ENCODE assay signal across 9 cellular contexts in the genomic region with DNA sequence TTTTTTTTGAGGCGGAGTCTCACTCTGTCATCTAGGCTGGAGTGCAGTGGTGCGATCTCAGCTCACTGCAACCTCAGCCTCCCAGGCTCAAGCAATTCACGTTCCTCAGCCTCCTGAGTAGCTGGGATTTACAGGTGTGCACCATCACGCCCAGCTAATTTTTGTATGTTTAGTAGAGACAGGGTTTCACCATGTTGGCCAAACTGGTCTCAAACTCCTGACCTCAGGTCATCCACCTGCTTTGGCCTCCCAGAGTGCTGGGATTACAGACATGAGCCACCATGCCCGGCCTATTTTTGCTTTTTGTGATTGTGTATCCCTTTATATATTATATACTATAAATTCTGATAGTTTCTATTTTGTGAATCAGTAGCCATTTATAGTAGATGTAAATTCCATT. TPM values are rescaled to one million over a fixed set of nuclear protein-coding genes. Genes with fewer than 3 reads are reported as not detected.
DNase-seq lines count a peak whose midpoint lies in the region; ATAC-seq and TF ChIP-seq lines count a peak whose summit lies in the region.
"Not testable (repeated sequence)": the region's sequence is repeated elsewhere in the genome, so short reads cannot be mapped to it uniquely, and the experiment has no call there.
"Had no signal": no experiment of that assay in that cellular context is flagged by ENCODE, and none has a peak within 500 bp of the region (broad histone marks: within the 10 kb centered on the region; RNA-seq: fewer than 3 reads in every experiment).

No MANE protein-coding gene starts in this region.

- not testable (repeated sequence) for H4K20me1 ChIP-seq in BLaER1; GM23248 (ENCODE audit: insufficient read depth)

- H3K9ac ChIP-seq in BLaER1; GM23248; endocrine pancreas (ENCODE audit: control insufficient read depth, insufficient read depth, low read length): not testable (repeated sequence)

- POLR2A ChIA-PET in T-cell (lab: Charles Lee), result not testable (repeated sequence)
- POLR2A ChIA-PET in activated CD8-positive, alpha-beta T cell treated with anti-CD3 and anti-CD28 coated beads, Interleukin-2, amount 10 ng/mL, durations not matched to agents 7 days and 5 days (lab: Charles Lee), result interaction anchor here (1.9 to 3.0 kb wide), 2 partner anchors 8 to 50 kb away, joined by 10 to 35 read pairs; partner anchors contain the start of gene SENP1
- POLR2A ChIA-PET in naive thymus-derived CD4-positive, alpha-beta T cell (lab: Charles Lee), result interaction anchor here (0.6 to 4.2 kb wide), 3 partner anchors 10 to 734 kb away, joined by 6 to 56 read pairs (median 6); no protein-coding TSS in a partner anchor

- CTCF ChIA-PET in T-cell (lab: Charles Lee), result interaction anchor here (0.6 to 1.2 kb wide), 3 partner anchors 9 to 33 kb away, joined by 3 to 7 read pairs (median 4); no protein-coding TSS in a partner anchor
- CTCF ChIA-PET in activated CD8-positive, alpha-beta T cell treated with anti-CD3 and anti-CD28 coated beads, Interleukin-2, amount 10 ng/mL, durations not matched to agents 7 days and 5 days (lab: Charles Lee), result interaction anchor here (0.7 to 1.2 kb wide), 2 partner anchors 33 to 71 kb away, joined by 3 to 4 read pairs; no protein-coding TSS in a partner anchor
- CTCF ChIA-PET in naive thymus-derived CD4-positive, alpha-beta T cell (lab: Charles Lee), result interaction anchor here (1.7 kb wide), 1 partner anchor 10 kb away, joined by 5 read pairs; no protein-coding TSS in a partner anchor

- in situ Hi-C loops in GM23248 (cut with MboI), result not testable (repeated sequence)

- not testable (repeated sequence) for H3K27me3 Mint-ChIP-seq in T-cell; activated CD8-positive, alpha-beta T cell treated with anti-CD3 and anti-CD28 coated beads, Interleukin-2, amount 10 ng/mL, durations not matched to agents 7 days and 5 days (ENCODE audit: low read depth); activated naive CD8-positive, alpha-beta T cell treated with anti-CD3 and anti-CD28 coated beads for 36 hours; naive thymus-derived CD4-positive, alpha-beta T cell

- peaks cover 37% of the 10 kb centered on the region for H3K79me2 ChIP-seq in GM23248 (ENCODE audit: insufficient read depth)

- peak overlapping the region; percentile 94 to 96 (median 95) for H3K4me3 Mint-ChIP-seq in T-cell
- peak overlapping the region; percentile 95 for H3K4me3 Mint-ChIP-seq in activated CD8-positive, alpha-beta T cell treated with anti-CD3 and anti-CD28 coated beads, Interleukin-2, amount 10 ng/mL, durations not matched to agents 7 days and 5 days
- H3K4me3 Mint-ChIP-seq in activated naive CD8-positive, alpha-beta T cell treated with anti-CD3 and anti-CD28 coated beads for 36 hours, result peak overlapping the region; percentile 94
- H3K4me3 Mint-ChIP-seq in naive thymus-derived CD4-positive, alpha-beta T cell, result peak overlapping the region in 8 of 10 donors; percentile 69 to 99 (median 96)

- not testable (repeated sequence) for H3K9me3 ChIP-seq in BLaER1; GM23248 (ENCODE audit: low read depth); endocrine pancreas (ENCODE audit: control insufficient read depth, low read length); naive thymus-derived CD4-positive, alpha-beta T cell (ENCODE audit: control insufficient read depth in 2 of 3, low read length in 3 of 3); psoas muscle

- H3K9me3 Mint-ChIP-seq in T-cell; activated CD8-positive, alpha-beta T cell treated with anti-CD3 and anti-CD28 coated beads, Interleukin-2, amount 10 ng/mL, durations not matched to agents 7 days and 5 days (ENCODE audit: insufficient read depth); activated naive CD8-positive, alpha-beta T cell treated with anti-CD3 and anti-CD28 coated beads for 36 hours; naive thymus-derived CD4-positive, alpha-beta T cell: not testable (repeated sequence)

- H3K27ac Mint-ChIP-seq in T-cell; activated CD8-positive, alpha-beta T cell treated with anti-CD3 and anti-CD28 coated beads, Interleukin-2, amount 10 ng/mL, durations not matched to agents 7 days and 5 days; activated naive CD8-positive, alpha-beta T cell treated with anti-CD3 and anti-CD28 coated beads for 36 hours: not testable (repeated sequence)
- peak overlapping the region in 7 of 9 donors; percentile 83 to 99 (median 98) for H3K27ac Mint-ChIP-seq in naive thymus-derived CD4-positive, alpha-beta T cell

- H3K4me3 ChIP-seq in BLaER1; GM23248; naive thymus-derived CD4-positive, alpha-beta T cell (ENCODE audit: low read length): not testable (repeated sequence)
- peak overlapping the region; percentile 66 for H3K4me3 ChIP-seq in endocrine pancreas (ENCODE audit: control insufficient read depth, insufficient read depth, low read length)
- H3K4me3 ChIP-seq in psoas muscle, result peak overlapping the region; percentile 87

- H3K36me3 ChIP-seq in BLaER1, result peaks cover 39% of the 10 kb centered on the region
- H3K36me3 ChIP-seq in GM23248 (ENCODE audit: low read depth); endocrine pancreas (ENCODE audit: control insufficient read depth, insufficient read depth, low read length): not testable (repeated sequence)
- H3K36me3 ChIP-seq in naive thymus-derived CD4-positive, alpha-beta T cell (ENCODE audit: control insufficient read depth in 2 of 3, insufficient read depth in 3 of 3, low read length in 3 of 3), result peaks cover 9 to 26% (median 9%) of the 10 kb centered on the region in 3 experiments
- peaks cover 2 to 33% of the 10 kb centered on the region in 2 donors for H3K36me3 ChIP-seq in psoas muscle (ENCODE audit: insufficient read depth in 1 of 2, low read depth in 1 of 2)

- H3K27me3 ChIP-seq in BLaER1; GM23248 (replicated peaks; ENCODE audit: insufficient read depth); endocrine pancreas (ENCODE audit: control insufficient read depth, insufficient read depth, low read length); naive thymus-derived CD4-positive, alpha-beta T cell (ENCODE audit: control insufficient read depth in 2 of 2, insufficient read depth in 2 of 2, low read length in 2 of 2); psoas muscle (ENCODE audit: insufficient read depth in 3 of 3, low read length in 2 of 3): not testable (repeated sequence)

- H3F3A ChIP-seq in GM23248 (ENCODE audit: insufficient read depth), result not testable (repeated sequence)

- WGBS in GM23248 (ENCODE audit: low coverage in 1 of 2, low lambda C conversion rate in 2 of 2, missing lambda C conversion rate in 2 of 2), 2 experiments, result 76 to 87% methylated on average over 5 of the region's 5 CpGs
- 56 to 69% (median 62%) methylated on average over 5 of the region's 5 CpGs for WGBS in psoas muscle, 3 donors

- ATAC-seq in T-cell (replicated peaks in 1 of 4); activated CD8-positive, alpha-beta T cell treated with anti-CD3 and anti-CD28 coated beads, Interleukin-2, amount 10 ng/mL, durations not matched to agents 7 days and 5 days; naive thymus-derived CD4-positive, alpha-beta T cell; psoas muscle: not testable (repeated sequence)

- H3K4me1 ChIP-seq in BLaER1 (peaks cover 17% of the 10 kb centered on the region), psoas muscle (peaks cover 55% of the 10 kb centered on the region)
- not testable (repeated sequence) for H3K4me1 ChIP-seq in GM23248 (ENCODE audit: insufficient read depth); endocrine pancreas (ENCODE audit: control insufficient read depth, insufficient read depth, low read length)
- peaks cover 8 to 20% of the 10 kb centered on the region in 2 donors for H3K4me1 ChIP-seq in naive thymus-derived CD4-positive, alpha-beta T cell (ENCODE audit: control insufficient read depth in 2 of 2, insufficient read depth in 2 of 2, low read length in 2 of 2)

- not testable (repeated sequence) for H2AFZ ChIP-seq in GM23248

- DNase-seq in GM23248; T-cell; activated CD8-positive, alpha-beta T cell treated with anti-CD3 and anti-CD28 coated beads, Interleukin-2, amount 10 ng/mL, durations not matched to agents 7 days and 5 days; activated naive CD8-positive, alpha-beta T cell treated with anti-CD3 and anti-CD28 coated beads for 36 hours; naive thymus-derived CD4-positive, alpha-beta T cell: not testable (repeated sequence)
- peak in 1 of 2 donors; percentile 38 for DNase-seq in psoas muscle

- H3K4me2 ChIP-seq in BLaER1 (peak overlapping the region; percentile 95; the same call in 1 of the 2 replicates), GM23248 (ENCODE audit: unreplicated experiment) (peak overlapping the region; percentile 97)

- H3K4me1 Mint-ChIP-seq in T-cell, result peaks cover 46 to 56% (median 51%) of the 10 kb centered on the region in 3 donors
- peaks cover 37% of the 10 kb centered on the region for H3K4me1 Mint-ChIP-seq in activated CD8-positive, alpha-beta T cell treated with anti-CD3 and anti-CD28 coated beads, Interleukin-2, amount 10 ng/mL, durations not matched to agents 7 days and 5 days (ENCODE audit: low read depth)
- H3K4me1 Mint-ChIP-seq in activated naive CD8-positive, alpha-beta T cell treated with anti-CD3 and anti-CD28 coated beads for 36 hours, result peaks cover 26% of the 10 kb centered on the region
- H3K4me1 Mint-ChIP-seq in naive thymus-derived CD4-positive, alpha-beta T cell, result peaks cover 22 to 57% (median 49%) of the 10 kb centered on the region in 7 donors

- not testable (repeated sequence) for H3K9me2 ChIP-seq in GM23248 (ENCODE audit: insufficient read depth)

- H3K36me3 Mint-ChIP-seq in T-cell, result peaks cover 11% of the 10 kb centered on the region
- H3K36me3 Mint-ChIP-seq in activated CD8-positive, alpha-beta T cell treated with anti-CD3 and anti-CD28 coated beads, Interleukin-2, amount 10 ng/mL, durations not matched to agents 7 days and 5 days (ENCODE audit: low read depth), result peaks cover 19% of the 10 kb centered on the region
- H3K36me3 Mint-ChIP-seq in activated naive CD8-positive, alpha-beta T cell treated with anti-CD3 and anti-CD28 coated beads for 36 hours, result not testable (repeated sequence)
- peaks cover 0 to 13% (median 12%) of the 10 kb centered on the region in 5 donors for H3K36me3 Mint-ChIP-seq in naive thymus-derived CD4-positive, alpha-beta T cell

- intact Hi-C loops in naive thymus-derived CD4-positive, alpha-beta T cell (cut with micrococcal nuclease), result loop anchor here in 1 of 2 donors (2.0 to 5.0 kb wide), 3 partner anchors 193 to 562 kb away; partner anchors contain the start of genes CCNT1, TMEM106C and ZNF641
- intact Hi-C loops in psoas muscle (cut with DNase I), result loop anchor here in 1 of 2 donors (2.0 kb wide), 1 partner anchor 29 kb away; no protein-coding TSS in a partner anchor

- not testable (repeated sequence) for H3K27ac ChIP-seq in BLaER1; GM23248; naive thymus-derived CD4-positive, alpha-beta T cell (ENCODE audit: low read depth, low read length)
- peak overlapping the region; percentile 97 for H3K27ac ChIP-seq in psoas muscle

- not testable (repeated sequence) for TF ChIP-seq CTCF in psoas muscle (IDR thresholded peaks at IDR 0.05)

RNA-seq across cellular contexts. Expression of gene ASB8, which starts 1.5 kb away (rescaled TPM):
- 27.3 and 41.5 TPM in 2 replicates for total RNA-seq in GM23248 (2014; rRNA removed; shearing (Covaris generic))
- polyA plus RNA-seq in GM23248 (2016; fragmentation: Nextera tagmentation; extraction: Ambion mirVana) (23.3 and 31.2 TPM in 2 replicates), psoas muscle (100 to 1,000 TPM in 2 of 3 donors, 10 to 100 TPM in 1; 49.3 to 206 (median 155) TPM)
- total RNA-seq in T-cell (10 to 100 TPM; 50.0 to 59.7 (median 58.9) TPM), psoas muscle (100 to 1,000 TPM; 158 to 477 (median 228) TPM)
- total RNA-seq in activated CD8-positive, alpha-beta T cell treated with anti-CD3 and anti-CD28 coated beads, Interleukin-2, amount 10 ng/mL, durations not matched to agents 7 days and 5 days, result 10 to 100 TPM; 37.9 to 47.2 TPM
- total RNA-seq in activated naive CD8-positive, alpha-beta T cell treated with anti-CD3 and anti-CD28 coated beads for 36 hours, result 10 to 100 TPM; 29.9 to 30.3 TPM
- 10 to 100 TPM; 42.9 to 75.9 (median 54.9) TPM for total RNA-seq in naive thymus-derived CD4-positive, alpha-beta T cell
- polyA plus RNA-seq in naive thymus-derived CD4-positive, alpha-beta T cell, result 10 to 100 TPM; 71.5 to 93.5 TPM

RNA-seq across cellular contexts. Expression of gene CCDC184, which starts 27.7 kb away (rescaled TPM):
- 1.0 and 1.7 TPM in 2 replicates for total RNA-seq in GM23248 (2014; rRNA removed; shearing (Covaris generic))
- 2.0 and 2.2 TPM in 2 replicates for polyA plus RNA-seq in GM23248 (2016; fragmentation: Nextera tagmentation; extraction: Ambion mirVana)
- 1 to 10 TPM in 2 of 5 donors, under 1 TPM in 3; 0.13 to 5.3 (median 0.38) TPM for total RNA-seq in T-cell
- 1 to 10 TPM; 1.4 to 1.5 TPM for total RNA-seq in activated CD8-positive, alpha-beta T cell treated with anti-CD3 and anti-CD28 coated beads, Interleukin-2, amount 10 ng/mL, durations not matched to agents 7 days and 5 days
- under 1 TPM; 0.33 to 0.36 TPM for total RNA-seq in activated naive CD8-positive, alpha-beta T cell treated with anti-CD3 and anti-CD28 coated beads for 36 hours
- total RNA-seq in naive thymus-derived CD4-positive, alpha-beta T cell, result 1 to 10 TPM in 2 of 5 experiments, under 1 TPM in 2, not detected in 1; 0.22 to 3.8 (median 1.8) TPM
- under 1 TPM in 1 of 2 donors, not detected in 1; 0.21 TPM for polyA plus RNA-seq in naive thymus-derived CD4-positive, alpha-beta T cell
- total RNA-seq in psoas muscle, result under 1 TPM; 0.47 to 0.84 (median 0.63) TPM
- under 1 TPM; 0.16 to 0.49 (median 0.45) TPM for polyA plus RNA-seq in psoas muscle
- total RNA-seq: PC-3 had no signal

RNA-seq across cellular contexts. Expression of gene PFKM, which starts 36.6 kb away (rescaled TPM):
- total RNA-seq in GM23248 (2014; rRNA removed; shearing (Covaris generic)), result 35.8 and 41.1 TPM in 2 replicates
- 27.6 and 28.8 TPM in 2 replicates for polyA plus RNA-seq in GM23248 (2016; fragmentation: Nextera tagmentation; extraction: Ambion mirVana)
- 10 to 100 TPM; 13.5 to 15.2 (median 14.3) TPM for total RNA-seq in T-cell
- total RNA-seq in activated CD8-positive, alpha-beta T cell treated with anti-CD3 and anti-CD28 coated beads, Interleukin-2, amount 10 ng/mL, durations not matched to agents 7 days and 5 days, result 10 to 100 TPM; 20.6 to 22.7 TPM
- total RNA-seq in activated naive CD8-positive, alpha-beta T cell treated with anti-CD3 and anti-CD28 coated beads for 36 hours, result 10 to 100 TPM; 65.4 to 67.7 TPM
- total RNA-seq in naive thymus-derived CD4-positive, alpha-beta T cell, result 10 to 100 TPM; 11.7 to 20.3 (median 14.5) TPM
- 1 to 10 TPM; 5.1 to 6.3 TPM for polyA plus RNA-seq in naive thymus-derived CD4-positive, alpha-beta T cell
- total RNA-seq in psoas muscle, result 1,000 to 10,000 TPM in 1 of 4 donors, 100 to 1,000 TPM in 3; 618 to 1,283 (median 817) TPM
- 100 to 1,000 TPM in 2 of 3 donors, 10 to 100 TPM in 1; 65.1 to 529 (median 344) TPM for polyA plus RNA-seq in psoas muscle

RNA-seq across cellular contexts. Expression of gene OR10AD1, which starts 47.3 kb away (rescaled TPM):
- not detected in 2 replicates for total RNA-seq in GM23248 (2014; rRNA removed; shearing (Covaris generic))
- polyA plus RNA-seq in GM23248 (2016; fragmentation: Nextera tagmentation; extraction: Ambion mirVana) (not detected in 2 replicates), psoas muscle (under 1 TPM in 1 of 3 donors, not detected in 2; 0.01 TPM)
- total RNA-seq in T-cell (not detected), psoas muscle (not detected)
- total RNA-seq in activated CD8-positive, alpha-beta T cell treated with anti-CD3 and anti-CD28 coated beads, Interleukin-2, amount 10 ng/mL, durations not matched to agents 7 days and 5 days, result not detected
- not detected for total RNA-seq in activated naive CD8-positive, alpha-beta T cell treated with anti-CD3 and anti-CD28 coated beads for 36 hours
- total RNA-seq in naive thymus-derived CD4-positive, alpha-beta T cell, result not detected
- polyA plus RNA-seq in naive thymus-derived CD4-positive, alpha-beta T cell, result not detected
- total RNA-seq: PC-3 had no signal

RNA-seq across cellular contexts. Expression of gene SENP1, which starts 49.9 kb away (rescaled TPM):
- 15.3 and 28.6 TPM in 2 replicates for total RNA-seq in GM23248 (2014; rRNA removed; shearing (Covaris generic))
- polyA plus RNA-seq in GM23248 (2016; fragmentation: Nextera tagmentation; extraction: Ambion mirVana) (6.1 and 6.7 TPM in 2 replicates), psoas muscle (1 to 10 TPM; 3.2 to 6.2 (median 3.3) TPM)
- total RNA-seq in T-cell (10 to 100 TPM; 22.8 to 29.6 (median 28.7) TPM), psoas muscle (10 to 100 TPM in 1 of 4 donors, 1 to 10 TPM in 3; 6.3 to 10.2 (median 8.0) TPM)
- total RNA-seq in activated CD8-positive, alpha-beta T cell treated with anti-CD3 and anti-CD28 coated beads, Interleukin-2, amount 10 ng/mL, durations not matched to agents 7 days and 5 days, result 10 to 100 TPM; 45.6 to 50.1 TPM
- total RNA-seq in activated naive CD8-positive, alpha-beta T cell treated with anti-CD3 and anti-CD28 coated beads for 36 hours, result 10 to 100 TPM; 42.6 to 53.6 TPM
- 10 to 100 TPM; 16.9 to 41.9 (median 31.5) TPM for total RNA-seq in naive thymus-derived CD4-positive, alpha-beta T cell
- polyA plus RNA-seq in naive thymus-derived CD4-positive, alpha-beta T cell, result 10 to 100 TPM; 12.0 to 13.7 TPM

Comparison
In these comparisons a context has a peak if more than half of its experiments do, and no peak if none do; other contexts are left out.
1. RNA of gene PFKM, which starts 36.6 kb away (total RNA-seq): 618 to 1,283 TPM in psoas muscle; 65.4 to 67.7 TPM in activated naive CD8-positive, alpha-beta T cell treated with anti-CD3 and anti-CD28 coated beads for 36 hours, 35.8 to 41.1 TPM in GM23248, 20.6 to 22.7 TPM in activated CD8-positive, alpha-beta T cell treated with anti-CD3 and anti-CD28 coated beads, Interleukin-2, amount 10 ng/mL, durations not matched to agents 7 days and 5 days, 11.7 to 20.3 TPM in naive thymus-derived CD4-positive, alpha-beta T cell and 13.5 to 15.2 TPM in T-cell; every median in the first group is over 4 times any median in the second.
2. Peak in every context shown above with its lines, with median percentiles within 50 percentile points of each other: H3K4me3 Mint-ChIP-seq.